1 cellular context compared by ENCODE assay signal in the genomic region with DNA sequence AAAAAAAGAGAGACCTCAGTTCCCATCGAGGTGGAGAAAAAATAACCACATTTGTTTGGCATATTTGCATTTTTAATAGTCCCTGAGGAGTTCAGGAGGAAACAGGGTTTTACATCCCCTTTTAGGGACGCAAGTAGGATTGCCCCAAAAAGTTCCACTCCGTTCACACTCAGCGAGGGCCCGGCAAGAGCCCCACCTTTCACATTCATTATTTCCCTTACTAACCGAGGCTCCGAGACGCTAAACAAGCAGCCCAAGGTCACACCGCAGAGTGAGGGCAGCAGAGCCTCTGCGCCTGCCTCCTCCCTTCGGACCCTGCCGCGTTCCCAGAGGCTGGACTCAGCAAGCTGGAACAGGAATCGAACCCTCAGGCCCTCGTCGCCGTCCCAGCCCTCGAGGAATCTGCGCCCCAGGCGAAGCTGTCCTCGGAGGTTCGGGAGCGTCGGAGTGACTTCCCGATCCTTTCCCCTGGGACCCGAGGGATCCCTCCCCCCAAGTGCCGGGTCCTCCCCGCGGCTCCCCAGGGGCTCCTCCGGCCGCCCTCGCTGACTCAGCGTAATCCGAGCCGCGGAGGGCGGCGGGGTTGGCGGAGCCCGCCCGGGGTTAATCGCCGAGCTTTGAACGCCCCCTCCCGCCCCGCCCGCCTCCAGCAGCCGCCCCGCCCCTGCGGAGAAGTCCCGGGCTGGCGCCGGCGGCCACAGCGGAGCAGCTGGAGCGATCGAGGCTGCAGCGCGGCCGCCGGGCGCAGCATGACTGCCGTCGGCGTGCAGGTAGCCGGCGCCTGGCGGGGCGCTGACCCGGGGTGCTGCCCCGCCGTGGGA.
TF ChIP-seq lines count a peak whose summit lies in the region.

TMEM37 (plus strand) TSS at position 700 of the 821 bp plus-strand sequence; CDS start at position 750, 50 bp downstream.

TF ChIP-seq in HepG2, 621 proteins besides CTCF, POLR2A, EP300 and RAD21 (continued from another document and continues in another):
- TF ChIP-seq, protein P1, sequence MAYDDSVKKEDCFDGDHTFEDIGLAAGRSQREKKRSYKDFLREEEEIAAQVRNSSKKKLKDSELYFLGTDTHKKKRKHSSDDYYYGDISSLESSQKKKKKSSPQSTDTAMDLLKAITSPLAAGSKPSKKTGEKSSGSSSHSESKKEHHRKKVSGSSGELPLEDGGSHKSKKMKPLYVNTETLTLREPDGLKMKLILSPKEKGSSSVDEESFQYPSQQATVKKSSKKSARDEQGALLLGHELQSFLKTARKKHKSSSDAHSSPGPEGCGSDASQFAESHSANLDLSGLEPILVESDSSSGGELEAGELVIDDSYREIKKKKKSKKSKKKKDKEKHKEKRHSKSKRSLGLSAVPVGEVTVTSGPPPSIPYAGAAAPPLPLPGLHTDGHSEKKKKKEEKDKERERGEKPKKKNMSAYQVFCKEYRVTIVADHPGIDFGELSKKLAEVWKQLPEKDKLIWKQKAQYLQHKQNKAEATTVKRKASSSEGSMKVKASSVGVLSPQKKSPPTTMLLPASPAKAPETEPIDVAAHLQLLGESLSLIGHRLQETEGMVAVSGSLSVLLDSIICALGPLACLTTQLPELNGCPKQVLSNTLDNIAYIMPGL (CRISPR knock-in tag; IDR thresholded peaks at IDR 0.05; ENCODE audit: borderline replicate concordance in 1 of 2, low read depth in 1 of 2): peak; percentile 69 to 75; a peak in 3 of 4 replicates
- TF ChIP-seq, protein P2, sequence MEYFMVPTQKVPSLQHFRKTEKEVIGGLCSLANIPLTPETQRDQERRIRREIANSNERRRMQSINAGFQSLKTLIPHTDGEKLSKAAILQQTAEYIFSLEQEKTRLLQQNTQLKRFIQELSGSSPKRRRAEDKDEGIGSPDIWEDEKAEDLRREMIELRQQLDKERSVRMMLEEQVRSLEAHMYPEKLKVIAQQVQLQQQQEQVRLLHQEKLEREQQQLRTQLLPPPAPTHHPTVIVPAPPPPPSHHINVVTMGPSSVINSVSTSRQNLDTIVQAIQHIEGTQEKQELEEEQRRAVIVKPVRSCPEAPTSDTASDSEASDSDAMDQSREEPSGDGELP (IDR thresholded peaks at IDR 0.05; ENCODE audit: borderline replicate concordance, low read depth): 0 out of 2 replicates have a peak, but pooled peaks have one; percentile 58
- peak; percentile 74; the same call in 1 of the 2 replicates for TF ChIP-seq ZZZ3 (CRISPR knock-in tag; IDR thresholded peaks at IDR 0.05; ENCODE audit: borderline replicate concordance)
- TF ChIP-seq POGK (CRISPR knock-in tag; conservative IDR thresholded peaks at IDR 0.05): peak; percentile 48; the same call in 1 of the 2 replicates
- TF ChIP-seq CBX1 (IDR thresholded peaks at IDR 0.05; ENCODE audit: low read depth): peak; percentile 90
- TF ChIP-seq YEATS4 (CRISPR knock-in tag; IDR thresholded peaks at IDR 0.05; ENCODE audit: borderline replicate concordance): peak; percentile 66
- TF ChIP-seq ATAD3A (CRISPR knock-in tag; IDR thresholded peaks at IDR 0.05): no peak
- no peak for TF ChIP-seq PLRG1 (conservative IDR thresholded peaks at IDR 0.05)
- no peak for TF ChIP-seq ZNF496 (CRISPR knock-in tag; IDR thresholded peaks at IDR 0.05; ENCODE audit: insufficient replicate concordance)
- peak; percentile 65 for TF ChIP-seq NFE2L2 (IDR thresholded peaks at IDR 0.05; ENCODE audit: low read length)
- TF ChIP-seq, protein P3, sequence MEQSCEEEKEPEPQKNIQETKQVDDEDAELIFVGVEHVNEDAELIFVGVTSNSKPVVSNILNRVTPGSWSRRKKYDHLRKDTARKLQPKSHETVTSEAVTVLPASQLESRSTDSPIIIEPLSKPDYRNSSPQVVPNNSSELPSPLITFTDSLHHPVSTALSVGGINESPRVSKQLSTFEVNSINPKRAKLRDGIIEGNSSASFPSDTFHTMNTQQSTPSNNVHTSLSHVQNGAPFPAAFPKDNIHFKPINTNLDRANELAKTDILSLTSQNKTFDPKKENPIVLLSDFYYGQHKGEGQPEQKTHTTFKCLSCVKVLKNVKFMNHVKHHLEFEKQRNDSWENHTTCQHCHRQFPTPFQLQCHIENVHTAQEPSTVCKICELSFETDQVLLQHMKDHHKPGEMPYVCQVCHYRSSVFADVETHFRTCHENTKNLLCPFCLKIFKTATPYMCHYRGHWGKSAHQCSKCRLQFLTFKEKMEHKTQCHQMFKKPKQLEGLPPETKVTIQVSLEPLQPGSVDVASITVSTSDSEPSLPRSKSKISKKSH (CRISPR knock-in tag; IDR thresholded peaks at IDR 0.05; ENCODE audit: borderline replicate concordance): peak; percentile 48; the same call in 1 of the 2 replicates
- TF ChIP-seq, protein P4, sequence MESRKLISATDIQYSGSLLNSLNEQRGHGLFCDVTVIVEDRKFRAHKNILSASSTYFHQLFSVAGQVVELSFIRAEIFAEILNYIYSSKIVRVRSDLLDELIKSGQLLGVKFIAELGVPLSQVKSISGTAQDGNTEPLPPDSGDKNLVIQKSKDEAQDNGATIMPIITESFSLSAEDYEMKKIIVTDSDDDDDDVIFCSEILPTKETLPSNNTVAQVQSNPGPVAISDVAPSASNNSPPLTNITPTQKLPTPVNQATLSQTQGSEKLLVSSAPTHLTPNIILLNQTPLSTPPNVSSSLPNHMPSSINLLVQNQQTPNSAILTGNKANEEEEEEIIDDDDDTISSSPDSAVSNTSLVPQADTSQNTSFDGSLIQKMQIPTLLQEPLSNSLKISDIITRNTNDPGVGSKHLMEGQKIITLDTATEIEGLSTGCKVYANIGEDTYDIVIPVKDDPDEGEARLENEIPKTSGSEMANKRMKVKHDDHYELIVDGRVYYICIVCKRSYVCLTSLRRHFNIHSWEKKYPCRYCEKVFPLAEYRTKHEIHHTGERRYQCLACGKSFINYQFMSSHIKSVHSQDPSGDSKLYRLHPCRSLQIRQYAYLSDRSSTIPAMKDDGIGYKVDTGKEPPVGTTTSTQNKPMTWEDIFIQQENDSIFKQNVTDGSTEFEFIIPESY (CRISPR knock-in tag; IDR thresholded peaks at IDR 0.05): 0 out of 2 replicates have a peak, but pooled peaks have one; percentile 25
- TF ChIP-seq ZSCAN20 (CRISPR knock-in tag; IDR thresholded peaks at IDR 0.05; ENCODE audit: borderline replicate concordance): peak; percentile 60; the same call in 1 of the 2 replicates
- TF ChIP-seq ZNF788 (CRISPR knock-in tag; IDR thresholded peaks at IDR 0.05; ENCODE audit: borderline replicate concordance): peak; percentile 91
- no peak; the same call in 1 of the 2 replicates for TF ChIP-seq ZNF580 (CRISPR knock-in tag; IDR thresholded peaks at IDR 0.05; ENCODE audit: borderline replicate concordance, low read depth)
- peak; percentile 25; the same call in 1 of the 2 replicates for TF ChIP-seq STAG1 (CRISPR knock-in tag; IDR thresholded peaks at IDR 0.05)
- no peak; the same call in 1 of the 2 replicates for TF ChIP-seq RFXANK (CRISPR knock-in tag; IDR thresholded peaks at IDR 0.05)
- TF ChIP-seq, protein P5, sequence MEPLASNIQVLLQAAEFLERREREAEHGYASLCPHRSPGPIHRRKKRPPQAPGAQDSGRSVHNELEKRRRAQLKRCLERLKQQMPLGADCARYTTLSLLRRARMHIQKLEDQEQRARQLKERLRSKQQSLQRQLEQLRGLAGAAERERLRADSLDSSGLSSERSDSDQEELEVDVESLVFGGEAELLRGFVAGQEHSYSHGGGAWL (CRISPR knock-in tag; IDR thresholded peaks at IDR 0.05): 0 out of 2 replicates have a peak, but pooled peaks have one; percentile 48
- TF ChIP-seq ZSCAN21 (CRISPR knock-in tag; IDR thresholded peaks at IDR 0.05; ENCODE audit: borderline replicate concordance): peak; percentile 92
- peak; percentile 75 for TF ChIP-seq TAF15 (IDR thresholded peaks at IDR 0.05; ENCODE audit: low read depth, low read length, poor library complexity, severe bottlenecking)
- TF ChIP-seq GFI1 (CRISPR knock-in tag; IDR thresholded peaks at IDR 0.05; ENCODE audit: borderline replicate concordance): peak; percentile 82
- TF ChIP-seq FIP1L1 (IDR thresholded peaks at IDR 0.05; ENCODE audit: borderline replicate concordance, insufficient read depth, low read depth, low read length): 0 out of 2 replicates have a peak, but pooled peaks have one; percentile 61
- TF ChIP-seq ZIK1 (CRISPR knock-in tag; IDR thresholded peaks at IDR 0.05; ENCODE audit: borderline replicate concordance, low read depth): peak; percentile 70; the same call in 1 of the 2 replicates
- no peak for TF ChIP-seq FOXP1 (IDR thresholded peaks at IDR 0.05)
- peak; percentile 47; the same call in 1 of the 2 replicates for TF ChIP-seq FOXP1 (CRISPR knock-in tag; IDR thresholded peaks at IDR 0.05)
- TF ChIP-seq ZNF674 (CRISPR knock-in tag; IDR thresholded peaks at IDR 0.05; ENCODE audit: low read depth): 0 out of 2 replicates have a peak, but pooled peaks have one; percentile 17
- TF ChIP-seq, protein P6, sequence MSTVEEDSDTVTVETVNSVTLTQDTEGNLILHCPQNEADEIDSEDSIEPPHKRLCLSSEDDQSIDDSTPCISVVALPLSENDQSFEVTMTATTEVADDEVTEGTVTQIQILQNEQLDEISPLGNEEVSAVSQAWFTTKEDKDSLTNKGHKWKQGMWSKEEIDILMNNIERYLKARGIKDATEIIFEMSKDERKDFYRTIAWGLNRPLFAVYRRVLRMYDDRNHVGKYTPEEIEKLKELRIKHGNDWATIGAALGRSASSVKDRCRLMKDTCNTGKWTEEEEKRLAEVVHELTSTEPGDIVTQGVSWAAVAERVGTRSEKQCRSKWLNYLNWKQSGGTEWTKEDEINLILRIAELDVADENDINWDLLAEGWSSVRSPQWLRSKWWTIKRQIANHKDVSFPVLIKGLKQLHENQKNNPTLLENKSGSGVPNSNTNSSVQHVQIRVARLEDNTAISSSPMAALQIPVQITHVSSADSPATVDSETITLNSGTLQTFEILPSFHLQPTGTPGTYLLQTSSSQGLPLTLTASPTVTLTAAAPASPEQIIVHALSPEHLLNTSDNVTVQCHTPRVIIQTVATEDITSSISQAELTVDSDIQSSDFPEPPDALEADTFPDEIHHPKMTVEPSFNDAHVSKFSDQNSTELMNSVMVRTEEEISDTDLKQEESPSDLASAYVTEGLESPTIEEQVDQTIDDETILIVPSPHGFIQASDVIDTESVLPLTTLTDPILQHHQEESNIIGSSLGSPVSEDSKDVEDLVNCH (CRISPR knock-in tag; IDR thresholded peaks at IDR 0.05): no peak
- no peak for TF ChIP-seq CREBL2 (CRISPR knock-in tag; IDR thresholded peaks at IDR 0.05; ENCODE audit: borderline replicate concordance)
- TF ChIP-seq HINFP (CRISPR knock-in tag; IDR thresholded peaks at IDR 0.05; ENCODE audit: low read depth): peak; percentile 76
- TF ChIP-seq ZBTB1 (CRISPR knock-in tag; IDR thresholded peaks at IDR 0.05; ENCODE audit: borderline replicate concordance): no peak
- TF ChIP-seq, protein P7, sequence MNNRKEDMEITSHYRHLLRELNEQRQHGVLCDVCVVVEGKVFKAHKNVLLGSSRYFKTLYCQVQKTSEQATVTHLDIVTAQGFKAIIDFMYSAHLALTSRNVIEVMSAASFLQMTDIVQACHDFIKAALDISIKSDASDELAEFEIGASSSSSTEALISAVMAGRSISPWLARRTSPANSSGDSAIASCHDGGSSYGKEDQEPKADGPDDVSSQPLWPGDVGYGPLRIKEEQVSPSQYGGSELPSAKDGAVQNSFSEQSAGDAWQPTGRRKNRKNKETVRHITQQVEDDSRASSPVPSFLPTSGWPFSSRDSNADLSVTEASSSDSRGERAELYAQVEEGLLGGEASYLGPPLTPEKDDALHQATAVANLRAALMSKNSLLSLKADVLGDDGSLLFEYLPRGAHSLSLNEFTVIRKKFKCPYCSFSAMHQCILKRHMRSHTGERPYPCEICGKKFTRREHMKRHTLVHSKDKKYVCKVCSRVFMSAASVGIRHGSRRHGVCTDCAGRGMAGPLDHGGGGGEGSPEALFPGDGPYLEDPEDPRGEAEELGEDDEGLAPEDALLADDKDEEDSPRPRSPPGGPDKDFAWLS (CRISPR knock-in tag; IDR thresholded peaks at IDR 0.05; ENCODE audit: borderline replicate concordance): peak; percentile 87
- no peak for TF ChIP-seq SSRP1 (CRISPR knock-in tag; IDR thresholded peaks at IDR 0.05)
- TF ChIP-seq KDM4B (CRISPR knock-in tag; IDR thresholded peaks at IDR 0.05): peak; percentile 57; the same call in 1 of the 2 replicates
- peak; percentile 80; the same call in 1 of the 2 replicates for TF ChIP-seq NKX3-1 (CRISPR knock-in tag; IDR thresholded peaks at IDR 0.05)
- no peak for TF ChIP-seq ZNF17 (CRISPR knock-in tag; IDR thresholded peaks at IDR 0.05)
- TF ChIP-seq NPAS2 (CRISPR knock-in tag; IDR thresholded peaks at IDR 0.05; ENCODE audit: borderline replicate concordance): no peak
- TF ChIP-seq ZMAT3 (CRISPR knock-in tag; conservative IDR thresholded peaks at IDR 0.05): peak; percentile 31; the same call in 1 of the 2 replicates
- TF ChIP-seq, protein P8, sequence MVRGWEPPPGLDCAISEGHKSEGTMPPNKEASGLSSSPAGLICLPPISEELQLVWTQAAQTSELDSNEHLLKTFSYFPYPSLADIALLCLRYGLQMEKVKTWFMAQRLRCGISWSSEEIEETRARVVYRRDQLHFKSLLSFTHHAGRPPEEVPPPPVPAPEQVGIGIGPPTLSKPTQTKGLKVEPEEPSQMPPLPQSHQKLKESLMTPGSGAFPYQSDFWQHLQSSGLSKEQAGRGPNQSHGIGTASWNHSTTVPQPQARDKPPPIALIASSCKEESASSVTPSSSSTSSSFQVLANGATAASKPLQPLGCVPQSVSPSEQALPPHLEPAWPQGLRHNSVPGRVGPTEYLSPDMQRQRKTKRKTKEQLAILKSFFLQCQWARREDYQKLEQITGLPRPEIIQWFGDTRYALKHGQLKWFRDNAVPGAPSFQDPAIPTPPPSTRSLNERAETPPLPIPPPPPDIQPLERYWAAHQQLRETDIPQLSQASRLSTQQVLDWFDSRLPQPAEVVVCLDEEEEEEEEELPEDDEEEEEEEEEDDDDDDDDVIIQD (CRISPR knock-in tag; IDR thresholded peaks at IDR 0.05; ENCODE audit: low read depth): no peak
